Comparison of ENCODE assay signal across 12 cellular contexts in the genomic region with DNA sequence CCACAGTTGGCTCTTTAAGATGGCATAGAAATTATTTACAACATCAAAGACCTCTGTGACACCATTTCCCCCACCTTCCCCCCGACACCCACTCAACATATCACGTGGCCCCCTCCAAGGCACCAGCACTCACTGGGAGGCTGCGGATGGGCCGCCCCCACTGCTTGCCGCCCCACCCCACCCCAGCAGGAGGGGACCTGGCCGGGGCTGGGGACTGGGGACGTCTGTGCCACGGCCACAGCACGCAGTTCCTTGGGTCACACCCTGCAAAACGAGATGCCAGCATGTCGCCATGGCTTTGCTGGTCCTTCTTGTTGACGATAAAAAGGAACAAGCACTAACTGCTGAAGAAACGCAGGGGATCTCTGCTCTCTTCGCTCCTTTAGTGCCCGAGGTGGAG.
"Had no signal": no experiment of that assay in that cellular context is flagged by ENCODE, and none has a peak within 500 bp of the region (broad histone marks: within the 10 kb centered on the region; RNA-seq: fewer than 3 reads in every experiment).

No MANE protein-coding gene starts in this region.

- H3K4me3 ChIP-seq: breast epithelium, SJSA1 had no signal

- H3K9me3 Mint-ChIP-seq: activated CD8-positive, alpha-beta T cell treated with anti-CD3 and anti-CD28 coated beads for 36 hours; activated naive CD8-positive, alpha-beta T cell treated with anti-CD3 and anti-CD28 coated beads, Interleukin-2, amount 10 ng/mL, durations not matched to agents 7 days and 5 days; activated T-cell treated with anti-CD3 and anti-CD28 coated beads, Interleukin-2, amount 50 U/mL, for 72 hours; T-cell had no signal

- H3K27ac Mint-ChIP-seq: activated CD8-positive, alpha-beta T cell treated with anti-CD3 and anti-CD28 coated beads for 36 hours; activated naive CD8-positive, alpha-beta T cell treated with anti-CD3 and anti-CD28 coated beads, Interleukin-2, amount 10 ng/mL, durations not matched to agents 7 days and 5 days; activated T-cell treated with anti-CD3 and anti-CD28 coated beads, Interleukin-2, amount 50 U/mL, for 72 hours; T-cell had no signal

- H3K27me3 ChIP-seq: adrenal gland, breast epithelium, SJSA1 had no signal

- H3K27ac ChIP-seq: adrenal gland, breast epithelium, SJSA1, VCaP had no signal

- H3K36me3 ChIP-seq: adrenal gland, breast epithelium, SJSA1 had no signal

- H3K4me1 ChIP-seq: breast epithelium, SJSA1 had no signal

- H3K9me3 ChIP-seq: adrenal gland, breast epithelium, SJSA1 had no signal

- DNase-seq: NCI-H1105 treated with DMSO at 0.1 percent for 48 hours, NCI-H1436 treated with DMSO at 0.1 percent for 48 hours, NCI-H774, SHP77 had no signal
